ENCODE assay signal across 23 cellular contexts in the genomic region with DNA sequence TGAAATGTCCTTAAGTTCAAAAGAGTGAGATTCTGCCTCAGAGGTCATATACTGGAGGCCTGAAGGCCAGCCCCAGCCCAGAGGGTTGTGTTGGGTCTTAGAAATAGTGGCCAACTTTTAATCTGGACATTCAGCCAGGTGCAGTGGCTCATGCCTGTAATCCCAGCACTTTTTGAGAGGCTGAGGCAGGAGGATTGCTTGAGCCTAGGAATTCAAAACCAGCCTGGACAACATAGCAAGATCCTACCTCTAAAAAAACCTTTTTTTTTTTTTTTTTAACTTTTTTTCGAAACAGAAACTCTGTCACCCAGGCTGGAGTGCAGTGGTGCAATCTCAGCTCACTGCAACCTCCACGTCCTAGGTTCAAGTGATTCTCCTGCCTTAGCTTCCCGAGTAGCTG. TPM values are rescaled to one million over a fixed set of nuclear protein-coding genes. Genes with fewer than 3 reads are reported as not detected.
"Had no signal": no experiment of that assay in that cellular context is flagged by ENCODE, and none has a peak within 500 bp of the region (broad histone marks: within the 10 kb centered on the region; RNA-seq: fewer than 3 reads in every experiment).

No MANE protein-coding gene starts in this region.

- DNase-seq: activated B cell treated with CpG ODN at 0.5 μM for 24 hours; activated CD4-positive, alpha-beta memory T cell treated with anti-CD3 and anti-CD28 coated beads for 36 hours; activated CD4-positive, alpha-beta T cell treated with anti-CD3 and anti-CD28 coated beads for 4 hours; activated naive CD8-positive, alpha-beta T cell treated with anti-CD3 and anti-CD28 coated beads, Interleukin-2, amount 50 U/mL, for 24 hours; activated T-cell treated with anti-CD3 and anti-CD28 coated beads for 4 hours; cerebellar nuclear complex; cortex of kidney; effector CD8-positive, alpha-beta T cell; esophagus squamous epithelium; mammary epithelial cell; midbrain; nephron progenitor cell; right cardiac atrium; small intestine; stimulated activated CD4-positive, alpha-beta T cell treated with anti-CD3 and anti-CD28 coated beads, Interleukin-15, amount 100 ng/mL, for 24 hours; stimulated activated CD4-positive, alpha-beta T cell treated with anti-CD3 and anti-CD28 coated beads, Interleukin-2, amount 100 ng/mL, for 48 hours; SW 1271; upper lobe of right lung had no signal

- H3K4me3 ChIP-seq: upper lobe of right lung had no signal

- H3K27ac ChIP-seq: upper lobe of right lung had no signal

- H3K27me3 ChIP-seq: ascending aorta had no signal

- H3K9me3 ChIP-seq: ascending aorta, breast epithelium, esophagus squamous epithelium, prostate gland, upper lobe of right lung had no signal

- H3K36me3 ChIP-seq: breast epithelium, prostate gland had no signal

- ATAC-seq: activated naive CD8-positive, alpha-beta T cell treated with anti-CD3 and anti-CD28 coated beads, Interleukin-2, amount 50 U/mL, for 24 hours; upper lobe of right lung had no signal

- H3K4me1 ChIP-seq: prostate gland had no signal

- H3K4me3 Mint-ChIP-seq: activated B cell treated with CpG ODN at 0.5 μM for 24 hours; activated CD4-positive, alpha-beta memory T cell treated with anti-CD3 and anti-CD28 coated beads for 36 hours; activated naive CD8-positive, alpha-beta T cell treated with anti-CD3 and anti-CD28 coated beads, Interleukin-2, amount 50 U/mL, for 24 hours; T-helper 2 cell treated with Interferon-gamma antibody and Interleukin-4, amounts not matched to agents 5 μg/mL and 100 μg/mL, for 36 hours had no signal

- H3K27ac Mint-ChIP-seq: activated B cell treated with CpG ODN at 0.5 μM for 24 hours; activated CD4-positive, alpha-beta memory T cell treated with anti-CD3 and anti-CD28 coated beads for 36 hours; activated naive CD8-positive, alpha-beta T cell treated with anti-CD3 and anti-CD28 coated beads, Interleukin-2, amount 50 U/mL, for 24 hours; nephron progenitor cell; T-helper 2 cell treated with Interferon-gamma antibody and Interleukin-4, amounts not matched to agents 5 μg/mL and 100 μg/mL, for 36 hours had no signal

- H3K9me3 Mint-ChIP-seq: activated B cell treated with CpG ODN at 0.5 μM for 24 hours; activated CD4-positive, alpha-beta memory T cell treated with anti-CD3 and anti-CD28 coated beads for 36 hours; activated naive CD8-positive, alpha-beta T cell treated with anti-CD3 and anti-CD28 coated beads, Interleukin-2, amount 50 U/mL, for 24 hours; nephron progenitor cell; T-helper 2 cell treated with Interferon-gamma antibody and Interleukin-4, amounts not matched to agents 5 μg/mL and 100 μg/mL, for 36 hours had no signal

RNA-seq across cellular contexts. Expression of a gene that starts 15.5 kb away (rescaled TPM):
- total RNA-seq: activated B cell treated with CpG ODN at 0.5 μM for 24 hours, ascending aorta, breast epithelium, omental fat pad, upper lobe of right lung had no signal
